ENCODE assay signal across 19 cellular contexts in the genomic region with DNA sequence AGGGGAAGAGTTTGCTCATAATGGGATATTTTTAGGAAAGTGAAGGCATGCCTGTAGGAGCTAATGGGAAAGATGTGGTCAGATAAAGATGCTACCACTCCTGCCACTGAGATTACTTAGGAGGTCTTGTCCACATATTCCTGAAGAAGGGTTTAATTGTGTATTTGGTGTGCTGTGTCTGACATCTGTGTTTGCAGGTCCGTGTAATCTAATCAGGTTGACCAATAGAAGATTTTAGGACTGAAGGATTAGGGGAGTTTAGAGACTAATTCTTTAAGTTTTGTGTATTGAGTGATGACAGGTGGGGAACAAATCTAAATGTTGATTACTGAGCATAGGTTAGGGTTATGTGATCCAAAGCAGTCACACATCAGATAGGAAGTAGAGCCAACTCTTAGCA.
"Had no signal": no experiment of that assay in that cellular context is flagged by ENCODE, and none has a peak within 500 bp of the region (broad histone marks: within the 10 kb centered on the region; RNA-seq: fewer than 3 reads in every experiment).

No MANE protein-coding gene starts in this region.

- FAIRE-seq: small intestine had no signal

- H3K4me3 ChIP-seq: gastrocnemius medialis, heart left ventricle, left lung, mucosa of descending colon, ovary, right lobe of liver, thyroid gland had no signal

- H3K4me1 ChIP-seq: gastrocnemius medialis, right lobe of liver had no signal

- H3K36me3 ChIP-seq: ovary had no signal

- ATAC-seq: esophagus mucosa, gastrocnemius medialis, heart left ventricle, left lung, mucosa of descending colon, right lobe of liver had no signal

- H3K27me3 Mint-ChIP-seq: activated CD4-positive, alpha-beta T cell treated with anti-CD3 and anti-CD28 coated beads, Interleukin-2, amount 10 ng/mL, durations not matched to agents 7 days and 5 days; memory B cell; naive B cell had no signal

- H3K4me3 Mint-ChIP-seq: activated CD4-positive, alpha-beta T cell treated with anti-CD3 and anti-CD28 coated beads, Interleukin-2, amount 10 ng/mL, durations not matched to agents 7 days and 5 days; memory B cell; naive B cell had no signal

- H3K27me3 ChIP-seq: gastrocnemius medialis, heart left ventricle, left lung, ovary, right lobe of liver, thyroid gland had no signal

- H3K27ac Mint-ChIP-seq: activated CD4-positive, alpha-beta T cell treated with anti-CD3 and anti-CD28 coated beads, Interleukin-2, amount 10 ng/mL, durations not matched to agents 7 days and 5 days; activated T-helper 2 cell treated with anti-CD3 and anti-CD28 coated beads, Interferon-gamma antibody, Interleukin-2, Interleukin-4, amounts not matched to agents 10 μg/mL and 5 μg/mL and 100 μg/mL, durations not matched to agents 14 hours and 24 hours and 36 hours; memory B cell had no signal

- H3K27ac ChIP-seq: gastrocnemius medialis, heart left ventricle, left lung, ovary, right lobe of liver, thyroid gland had no signal

- H3K9me3 Mint-ChIP-seq: activated CD4-positive, alpha-beta T cell treated with anti-CD3 and anti-CD28 coated beads, Interleukin-2, amount 10 ng/mL, durations not matched to agents 7 days and 5 days; activated T-helper 2 cell treated with anti-CD3 and anti-CD28 coated beads, Interferon-gamma antibody, Interleukin-2, Interleukin-4, amounts not matched to agents 10 μg/mL and 5 μg/mL and 100 μg/mL, durations not matched to agents 14 hours and 24 hours and 36 hours; memory B cell; naive B cell had no signal

- DNase-seq: activated CD4-positive, alpha-beta T cell treated with anti-CD3 and anti-CD28 coated beads, Interleukin-2, amount 10 ng/mL, durations not matched to agents 7 days and 5 days; activated CD4-positive, CD25-positive, alpha-beta regulatory T cell; activated naive CD4-positive, alpha-beta T cell treated with Interleukin-2 at 50 U/mL for 16 hours; effector CD4-positive, alpha-beta T cell; gastrocnemius medialis; heart left ventricle; left lung; mucosa of descending colon; naive B cell; ovary; right lobe of liver; small intestine; stimulated activated CD4-positive, alpha-beta T cell treated with anti-CD3 and anti-CD28 coated beads, Interleukin-15, amount 100 ng/mL, for 24 hours; stimulated activated CD4-positive, alpha-beta T cell treated with anti-CD3 and anti-CD28 coated beads, Interleukin-2, amount 100 ng/mL, for 48 hours; SW 1271; thyroid gland had no signal

- H3K9me3 ChIP-seq: gastrocnemius medialis, heart left ventricle, left lung, mucosa of descending colon, ovary, right lobe of liver, thyroid gland had no signal
